2 cellular contexts compared by ENCODE assay signal in genomic region chr2:135078417-135078816, GRCh38.
TF ChIP-seq lines count a peak whose summit lies in the region.

No MANE protein-coding gene starts in this region.

TF ChIP-seq in HepG2, 621 proteins besides CTCF, POLR2A, EP300 and RAD21:
- TF ChIP-seq HNRNPK (IDR thresholded peaks at IDR 0.05; ENCODE audit: low read depth, low read length, poor library complexity, severe bottlenecking) (peak; percentile 86), ZZZ3 (CRISPR knock-in tag; IDR thresholded peaks at IDR 0.05; ENCODE audit: borderline replicate concordance) (no peak)
TF ChIP-seq in HepG2: peak in this region for 1.

TF ChIP-seq in K562, 482 proteins besides CTCF, POLR2A, EP300 and RAD21:
- peak; percentile 68 for TF ChIP-seq HNRNPK (IDR thresholded peaks at IDR 0.05; ENCODE audit: low read depth, low read length, poor library complexity, severe bottlenecking)
- TF ChIP-seq MNT (conservative IDR thresholded peaks at IDR 0.05): no peak
- no peak for TF ChIP-seq ZC3H8 (IDR thresholded peaks at IDR 0.05)
- no peak for TF ChIP-seq MXD1 (CRISPR knock-in tag; IDR thresholded peaks at IDR 0.05; ENCODE audit: borderline replicate concordance, poor library complexity, severe bottlenecking)
- peak; percentile 36 for TF ChIP-seq PCBP2 (IDR thresholded peaks at IDR 0.05; ENCODE audit: low read depth, low read length, poor library complexity, severe bottlenecking)
